ENCODE assay signal across 16 cellular contexts in the genomic region with DNA sequence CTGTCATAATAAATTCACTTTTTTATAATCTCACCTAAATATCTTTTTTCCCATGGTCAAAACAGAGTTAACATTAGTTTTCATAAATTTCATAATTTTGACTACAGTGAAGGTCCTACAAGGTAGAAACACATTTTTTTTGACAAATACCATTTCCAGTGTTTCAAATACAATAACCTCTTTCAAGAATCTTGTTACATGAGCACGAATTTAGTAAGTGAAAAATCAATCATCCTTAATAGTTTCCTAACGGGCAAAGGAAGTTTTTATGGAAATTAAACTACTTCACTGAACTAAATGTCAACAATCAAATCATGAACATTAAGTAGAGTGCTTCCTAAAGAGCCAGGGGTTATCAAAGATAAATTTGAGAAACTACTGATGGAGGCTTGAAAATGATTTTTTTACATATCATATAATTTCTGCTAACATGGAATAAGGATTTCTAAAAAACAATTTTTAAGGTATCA. TPM values are rescaled to one million over a fixed set of nuclear protein-coding genes. Genes with fewer than 3 reads are reported as not detected.
A peak's percentile ranks its signal among the peaks of the same experiment; 100 is the strongest.
DNase-seq lines count a peak whose midpoint lies in the region; FAIRE-seq and TF ChIP-seq lines count a peak whose summit lies in the region.
"Had no signal": no experiment of that assay in that cellular context is flagged by ENCODE, and none has a peak within 500 bp of the region (broad histone marks: within the 10 kb centered on the region; RNA-seq: fewer than 3 reads in every experiment).

No MANE protein-coding gene starts in this region.

- H3K9me3 ChIP-seq in small intestine (ENCODE audit: control insufficient read depth, low read depth) = no peaks in the 10 kb centered on the region
- H3K9me3 ChIP-seq: HAP-1, Peyer's patch had no signal

- no peaks in the 10 kb centered on the region for H3K9me3 Mint-ChIP-seq in HFFc6
- no peaks in the 10 kb centered on the region for H3K9me3 Mint-ChIP-seq in dendritic cell treated with granulocyte-macrophage colony-stimulating factor and Interleukin-4, amounts not matched to agents 40 ng/mL and 50 ng/mL, for 4 days

- FAIRE-seq in small intestine (lab: Jason Lieb, UNC) = peak; percentile 23

- H3K27ac ChIP-seq in small intestine (ENCODE audit: low read depth in 1 of 2, low read length in 1 of 2) = no peak overlapping the region
- H3K27ac ChIP-seq: BLaER1, Peyer's patch, SK-N-MC had no signal

- DNase-seq in NCI-H2081 treated with DMSO at 0.1 percent for 48 hours (lab: John Stamatoyannopoulos, UW) (peak; percentile 1), NCI-H2081 (lab: John Stamatoyannopoulos, UW) (no peak), HFFc6 (no peak), small intestine (no peak), cerebellum (ENCODE audit: low spot score) (no peak), NCI-H146 (lab: John Stamatoyannopoulos, UW) (no peak)
- DNase-seq in stimulated activated CD8-positive, alpha-beta memory T cell treated with anti-CD3 and anti-CD28 coated beads, Interleukin-4, amount 100 ng/mL, for 48 hours = no peak
- DNase-seq: DMS153, NCI-H1417 treated with DMSO at 0.1 percent for 48 hours, NCI-H2029, Peyer's patch, Right ventricle myocardium superior had no signal

- peak; percentile 34 for TF ChIP-seq CTCF in HFFc6 (IDR thresholded peaks at IDR 0.05)

- peaks cover 25% of the 10 kb centered on the region for H3K4me1 Mint-ChIP-seq in HFFc6 (ENCODE audit: low read depth)
- peaks cover 64% of the 10 kb centered on the region for H3K4me1 Mint-ChIP-seq in dendritic cell treated with granulocyte-macrophage colony-stimulating factor and Interleukin-4, amounts not matched to agents 40 ng/mL and 50 ng/mL, for 4 days (ENCODE audit: low read depth)

- peaks cover 0 to 2% of the 10 kb centered on the region in 2 donors for H3K36me3 ChIP-seq in small intestine (ENCODE audit: control insufficient read depth in 2 of 2, insufficient read depth in 2 of 2, low read length in 2 of 2)
- H3K36me3 ChIP-seq: HAP-1, Peyer's patch had no signal

- no peak overlapping the region for H3K4me3 Mint-ChIP-seq in HFFc6
- peak overlapping the region; percentile 77 for H3K4me3 Mint-ChIP-seq in dendritic cell treated with granulocyte-macrophage colony-stimulating factor and Interleukin-4, amounts not matched to agents 40 ng/mL and 50 ng/mL, for 4 days

- no peaks in the 10 kb centered on the region for H3K4me1 ChIP-seq in small intestine (ENCODE audit: control insufficient read depth in 2 of 2, insufficient read depth in 1 of 2, low read depth in 1 of 2, low read length in 1 of 2)
- H3K4me1 ChIP-seq: HAP-1, Peyer's patch had no signal

- peaks cover 5% of the 10 kb centered on the region for H3K36me3 Mint-ChIP-seq in HFFc6 (ENCODE audit: low read depth)
- H3K36me3 Mint-ChIP-seq in dendritic cell treated with granulocyte-macrophage colony-stimulating factor and Interleukin-4, amounts not matched to agents 40 ng/mL and 50 ng/mL, for 4 days (ENCODE audit: low read depth) = peaks cover 66% of the 10 kb centered on the region

- intact Hi-C loops in dendritic cell treated with granulocyte-macrophage colony-stimulating factor and Interleukin-4, amounts not matched to agents 40 ng/mL and 50 ng/mL, for 4 days (cut with micrococcal nuclease) = loop anchor here (5.0 kb wide), 5 partner anchors 33 to 112 kb away; a partner anchor contains a TSS

- H3K27me3 ChIP-seq in small intestine (ENCODE audit: control insufficient read depth in 2 of 2, insufficient read depth in 2 of 2, low read length in 2 of 2) = no peaks in the 10 kb centered on the region
- H3K27me3 ChIP-seq: BLaER1, Peyer's patch had no signal

- H3K27ac Mint-ChIP-seq in HFFc6 = no peak overlapping the region; the same call in 1 of the 2 replicates
- H3K27ac Mint-ChIP-seq in dendritic cell treated with granulocyte-macrophage colony-stimulating factor and Interleukin-4, amounts not matched to agents 40 ng/mL and 50 ng/mL, for 4 days = peak overlapping the region; percentile 85

- H3K4me3 ChIP-seq in small intestine (ENCODE audit: low read depth in 1 of 2, low read length in 2 of 2) = no peak overlapping the region
- H3K4me3 ChIP-seq: BLaER1, HAP-1, Peyer's patch, SK-N-MC had no signal

- WGBS in small intestine, 3 donors = 50 to 54% (median 54%) methylated on average over 2 of the region's 2 CpGs

- H3K27me3 Mint-ChIP-seq in HFFc6 (ENCODE audit: insufficient read depth) = no peaks in the 10 kb centered on the region
- no peaks in the 10 kb centered on the region for H3K27me3 Mint-ChIP-seq in dendritic cell treated with granulocyte-macrophage colony-stimulating factor and Interleukin-4, amounts not matched to agents 40 ng/mL and 50 ng/mL, for 4 days

RNA-seq across cellular contexts. Expression of a gene that starts 35.4 kb away (rescaled TPM):
- 10 to 100 TPM; 54.1 to 65.9 (median 61.2) TPM for total RNA-seq in HFFc6 (2021; fragmentation: NEBNext Ultra II Directional; extraction: Animal tissue kit (Norgen Biotek cat#: 25700))
- 1 to 10 TPM; 1.6 to 4.2 (median 1.8) TPM for polyA plus RNA-seq in small intestine
- 28.1 TPM for total RNA-seq in cerebellum
